Comparison of ENCODE assay signal across 9 cellular contexts in genomic region chr18:63410792-63411191, GRCh38. TPM values are rescaled to one million over a fixed set of nuclear protein-coding genes. Genes with fewer than 3 reads are reported as not detected.
DNase-seq lines count a peak whose midpoint lies in the region; TF ChIP-seq lines count a peak whose summit lies in the region.
"Had no signal": no experiment of that assay in that cellular context is flagged by ENCODE, and none has a peak within 500 bp of the region (broad histone marks: within the 10 kb centered on the region; RNA-seq: fewer than 3 reads in every experiment).

No MANE protein-coding gene starts in this region.

- H3K36me3 ChIP-seq in mesendoderm (ENCODE audit: control insufficient read depth, insufficient read depth, low read length) (peaks cover 1% of the 10 kb centered on the region), spleen (peaks cover 3 to 96% (median 63%) of the 10 kb centered on the region in 6 donors)

- in situ Hi-C loops in KBM-7 (cut with MboI; ENCODE audit: low pct_unique_long_range_greater_than_20kb, low sequenced_read_pairs) = no loop called here

- peak overlapping the region; percentile 77 for H3K27ac Mint-ChIP-seq in activated T-helper 2 cell treated with anti-CD3 and anti-CD28 coated beads, Interferon-gamma antibody, Interleukin-2, Interleukin-4, amounts not matched to agents 10 μg/mL and 5 μg/mL and 100 μg/mL, durations not matched to agents 14 hours and 24 hours and 36 hours

- H3K9ac ChIP-seq in mesendoderm (ENCODE audit: low read length) = no peak overlapping the region

- no peak overlapping the region for H2BK120ac ChIP-seq in mesendoderm (ENCODE audit: low read depth, low read length)

- peaks cover 56% of the 10 kb centered on the region for H3K4me1 Mint-ChIP-seq in activated T-helper 2 cell treated with anti-CD3 and anti-CD28 coated beads, Interferon-gamma antibody, Interleukin-2, Interleukin-4, amounts not matched to agents 10 μg/mL and 5 μg/mL and 100 μg/mL, durations not matched to agents 14 hours and 24 hours and 36 hours (ENCODE audit: low read depth)

- H3K9me3 ChIP-seq in AG04450 (ENCODE audit: control insufficient read depth, insufficient read depth, low read length) (no peaks in the 10 kb centered on the region), spleen (no peaks in the 10 kb centered on the region)

- H3K27me3 ChIP-seq in AG04450 (ENCODE audit: control insufficient read depth, insufficient read depth, low read length) (no peaks in the 10 kb centered on the region), mesendoderm (ENCODE audit: insufficient read depth, low read length, poor library complexity) (no peaks in the 10 kb centered on the region), spleen (replicated peaks in 1 of 7) (no peaks in the 10 kb centered on the region)

- peak; percentile 36 for DNase-seq in AG04450 (ENCODE audit: low read depth, low spot score)
- DNase-seq in HPDE6-E6E7 (ENCODE audit: extremely low spot score) = peak; percentile 49
- no peak for DNase-seq in activated T-helper 2 cell treated with anti-CD3 and anti-CD28 coated beads, Interferon-gamma antibody, Interleukin-2, Interleukin-4, amounts not matched to agents 10 μg/mL and 5 μg/mL and 100 μg/mL, durations not matched to agents 14 hours and 24 hours and 36 hours (ENCODE audit: low spot score)
- peak; percentile 47 for DNase-seq in foreskin melanocyte
- DNase-seq in mesendoderm = no peak
- DNase-seq in NK-92 (lab: John Stamatoyannopoulos, UW; ENCODE audit: unreplicated experiment) = no peak
- no peak for DNase-seq in spleen
- DNase-seq in KBM-7 = no peak
- DNase-seq: Calu3 had no signal

- H3K27me3 Mint-ChIP-seq in activated T-helper 2 cell treated with anti-CD3 and anti-CD28 coated beads, Interferon-gamma antibody, Interleukin-2, Interleukin-4, amounts not matched to agents 10 μg/mL and 5 μg/mL and 100 μg/mL, durations not matched to agents 14 hours and 24 hours and 36 hours (ENCODE audit: low read depth) = no peaks in the 10 kb centered on the region

- no peak overlapping the region for H3K23ac ChIP-seq in mesendoderm (ENCODE audit: low read length)

- no peak overlapping the region for H2AK5ac ChIP-seq in mesendoderm (ENCODE audit: low read length)

- H3K4me1 ChIP-seq in mesendoderm (ENCODE audit: control insufficient read depth, low read depth, low read length) (no peaks in the 10 kb centered on the region), spleen (peaks cover 0 to 51% (median 2%) of the 10 kb centered on the region in 6 donors)

- H3K4me3 ChIP-seq in AG04450 (ENCODE audit: low read depth, low read length) (no peak overlapping the region), mesendoderm (ENCODE audit: low read length) (no peak overlapping the region), spleen (no peak overlapping the region)

- TF ChIP-seq POLR2A in spleen (IDR thresholded peaks at IDR 0.05) = no peak

- H2BK5ac ChIP-seq in mesendoderm (ENCODE audit: low read length) = no peak overlapping the region

- H3K27ac ChIP-seq in AG04450 (ENCODE audit: low read depth, low read length) (peak overlapping the region; percentile 33), mesendoderm (ENCODE audit: low read depth, low read length) (no peak overlapping the region), spleen (no peak overlapping the region)

- H3K4ac ChIP-seq in mesendoderm (ENCODE audit: low read depth, low read length) = no peak overlapping the region

- H3K56ac ChIP-seq in mesendoderm (ENCODE audit: low read length) = no peak overlapping the region

- no peak overlapping the region for H3K4me3 Mint-ChIP-seq in activated T-helper 2 cell treated with anti-CD3 and anti-CD28 coated beads, Interferon-gamma antibody, Interleukin-2, Interleukin-4, amounts not matched to agents 10 μg/mL and 5 μg/mL and 100 μg/mL, durations not matched to agents 14 hours and 24 hours and 36 hours (ENCODE audit: low read depth)

- no peak overlapping the region for H4K5ac ChIP-seq in mesendoderm (ENCODE audit: low read length)

- H3K36me3 Mint-ChIP-seq in activated T-helper 2 cell treated with anti-CD3 and anti-CD28 coated beads, Interferon-gamma antibody, Interleukin-2, Interleukin-4, amounts not matched to agents 10 μg/mL and 5 μg/mL and 100 μg/mL, durations not matched to agents 14 hours and 24 hours and 36 hours (ENCODE audit: low read depth) = peaks cover 79% of the 10 kb centered on the region

- intact Hi-C loops in activated T-helper 2 cell treated with anti-CD3 and anti-CD28 coated beads, Interferon-gamma antibody, Interleukin-2, Interleukin-4, amounts not matched to agents 10 μg/mL and 5 μg/mL and 100 μg/mL, durations not matched to agents 14 hours and 24 hours and 36 hours (cut with micrococcal nuclease) = no loop called here
- intact Hi-C loops in spleen (cut with DNase I; ENCODE audit: low total_unique reads) = no loop called here

- H3K18ac ChIP-seq in mesendoderm (ENCODE audit: low read length) = no peak overlapping the region

- no peaks in the 10 kb centered on the region for H3K9me3 Mint-ChIP-seq in activated T-helper 2 cell treated with anti-CD3 and anti-CD28 coated beads, Interferon-gamma antibody, Interleukin-2, Interleukin-4, amounts not matched to agents 10 μg/mL and 5 μg/mL and 100 μg/mL, durations not matched to agents 14 hours and 24 hours and 36 hours

- peaks cover 11% of the 10 kb centered on the region for H3K79me2 ChIP-seq in mesendoderm (ENCODE audit: control insufficient read depth, insufficient read depth, low read length)

- no peak overlapping the region for H2BK15ac ChIP-seq in mesendoderm (replicated peaks; ENCODE audit: low read depth)

- POLR2A ChIA-PET in AG04450 (lab: Yijun Ruan, JAX) = interaction anchor here (0.9 to 2.2 kb wide), 2 partner anchors 11 to 43 kb away, joined by 4 to 10 read pairs; partner anchors contain the start of genes KDSR and VPS4B

- CTCF ChIA-PET in AG04450 (lab: Charles Lee) = interaction anchor here (0.6 to 1.8 kb wide), 5 partner anchors 29 to 1161 kb away, joined by 3 to 11 read pairs (median 3); no protein-coding TSS in a partner anchor

- H3K79me1 ChIP-seq in mesendoderm (ENCODE audit: low read length) = peaks cover 6% of the 10 kb centered on the region

- no peak overlapping the region for H3K4me2 ChIP-seq in mesendoderm (ENCODE audit: low read length)

- TF ChIP-seq CTCF in AG04450 (IDR thresholded peaks at IDR 0.05; ENCODE audit: low read depth, low read length) (no peak), spleen (IDR thresholded peaks at IDR 0.05 in 8 of 11, conservative IDR thresholded peaks at IDR 0.05 in 3 of 11) (no peak)

- no peak overlapping the region for H4K8ac ChIP-seq in mesendoderm (ENCODE audit: low read depth, low read length)

- no CpG with 5 or more reads among the region's 4 CpGs for WGBS in mesendoderm (ENCODE audit: extremely low coverage, insufficient coverage, low lambda C conversion rate)
- WGBS in spleen, 5 donors = 88 to 95% (median 91%) methylated on average over 4 of the region's 4 CpGs

RNA-seq across cellular contexts. Expression of gene VPS4B, which starts 11.5 kb away (rescaled TPM):
- polyA plus RNA-seq in AG04450 (2011; rRNA removed) (26.4 and 34.3 TPM in 2 replicates), spleen (10 to 100 TPM; 11.1 to 18.9 (median 12.6) TPM)
- polyA minus RNA-seq in AG04450 (2011; rRNA and poly(A)+ RNA removed) = 22.4 and 28.5 TPM in 2 replicates
- 53.8 and 56.1 TPM in 2 replicates for total RNA-seq in activated T-helper 2 cell treated with anti-CD3 and anti-CD28 coated beads, Interferon-gamma antibody, Interleukin-2, Interleukin-4, amounts not matched to agents 10 μg/mL and 5 μg/mL and 100 μg/mL, durations not matched to agents 14 hours and 24 hours and 36 hours
- polyA plus RNA-seq in mesendoderm (2013, experiment 1 of 2) = 47.0 TPM
- polyA plus RNA-seq in mesendoderm (2013, experiment 2 of 2) = 49.1 TPM
- 10 to 100 TPM; 39.8 to 69.4 (median 63.9) TPM for total RNA-seq in spleen

RNA-seq across cellular contexts. Expression of gene KDSR, which starts 43.8 kb away (rescaled TPM):
- polyA plus RNA-seq in AG04450 (2011; rRNA removed) (34.0 and 39.9 TPM in 2 replicates), spleen (10 to 100 TPM in 1 of 3 donors, 1 to 10 TPM in 2; 5.7 to 10.2 (median 8.9) TPM)
- polyA minus RNA-seq in AG04450 (2011; rRNA and poly(A)+ RNA removed) = 34.8 and 44.6 TPM in 2 replicates
- 73.3 and 76.1 TPM in 2 replicates for total RNA-seq in activated T-helper 2 cell treated with anti-CD3 and anti-CD28 coated beads, Interferon-gamma antibody, Interleukin-2, Interleukin-4, amounts not matched to agents 10 μg/mL and 5 μg/mL and 100 μg/mL, durations not matched to agents 14 hours and 24 hours and 36 hours
- polyA plus RNA-seq in mesendoderm (2013, experiment 1 of 2) = 17.8 TPM
- polyA plus RNA-seq in mesendoderm (2013, experiment 2 of 2) = 19.9 TPM
- 10 to 100 TPM; 31.1 to 42.2 (median 33.3) TPM for total RNA-seq in spleen

Comparison
In these comparisons a context has a peak if more than half of its experiments do, and no peak if none do; other contexts are left out.
1. DNase-seq: peak in AG04450 (single experiment), HPDE6-E6E7 (single experiment) and foreskin melanocyte (single experiment); none in activated T-helper 2 cell treated with anti-CD3 and anti-CD28 coated beads, Interferon-gamma antibody, Interleukin-2, Interleukin-4, amounts not matched to agents 10 μg/mL and 5 μg/mL and 100 μg/mL, durations not matched to agents 14 hours and 24 hours and 36 hours (single experiment), mesendoderm (single experiment), NK-92 (single experiment), spleen (single experiment) and KBM-7 (single experiment).